8 cellular contexts compared by ENCODE assay signal in the genomic region with DNA sequence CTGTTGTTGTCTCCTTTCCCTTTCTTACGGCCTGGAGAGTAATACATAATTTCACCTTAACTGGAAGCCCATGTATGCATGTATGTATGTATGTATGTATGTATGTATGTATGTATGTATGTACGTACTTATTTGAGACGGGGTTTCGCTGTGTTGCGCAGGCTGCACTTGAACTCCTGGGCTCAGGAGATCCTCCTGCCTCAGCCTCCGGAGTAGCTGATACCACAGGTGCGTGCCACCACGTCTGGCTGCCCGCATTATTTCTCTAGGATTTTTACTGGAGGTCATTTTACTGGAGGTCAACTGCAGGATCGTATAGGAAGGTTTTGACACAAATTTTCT. TPM values are rescaled to one million over a fixed set of nuclear protein-coding genes. Genes with fewer than 3 reads are reported as not detected.
DNase-seq lines count a peak whose midpoint lies in the region; ATAC-seq, FAIRE-seq and TF ChIP-seq lines count a peak whose summit lies in the region.

No MANE protein-coding gene starts in this region.

- peaks cover 11% of the 10 kb centered on the region for H3K36me3 Mint-ChIP-seq in GM23338 (ENCODE audit: low read depth)
- peaks cover 6 to 26% (median 21%) of the 10 kb centered on the region in 5 donors for H3K36me3 Mint-ChIP-seq in naive thymus-derived CD4-positive, alpha-beta T cell

- no peaks in the 10 kb centered on the region for H3F3A ChIP-seq in GM23338 (replicated peaks; ENCODE audit: low read depth)

- SMC1A ChIA-PET in GM12878 (lab: Charles Lee; ENCODE audit: uncharacterized antibody, unreplicated experiment): interaction anchor here (1.0 to 1.1 kb wide), 2 partner anchors 31 to 59 kb away, joined by 4 to 6 read pairs; no protein-coding TSS in a partner anchor

- no peak for TF ChIP-seq CTCF in GM23338 (conservative IDR thresholded peaks at IDR 0.05; ENCODE audit: low read depth in 2 of 2)
- TF ChIP-seq CTCF in GM12878 (IDR thresholded peaks at IDR 0.05 in 2 of 3, conservative IDR thresholded peaks at IDR 0.05 in 1 of 3; ENCODE audit: control insufficient read depth in 2 of 3, extremely low read depth in 1 of 3, insufficient read depth in 1 of 3, low read depth in 3 of 3, low read length in 3 of 3): no peak

- 58% methylated on average over 10 of the region's 10 CpGs for WGBS in GM12878 (ENCODE audit: insufficient coverage, insufficient replicate concordance, low lambda C conversion rate, missing lambda C conversion rate)

- no peak for FAIRE-seq in GM12878 (lab: Jason Lieb, UNC)
- FAIRE-seq in frontal cortex (lab: Jason Lieb, UNC): no peak

- no peaks in the 10 kb centered on the region for H3K4me1 Mint-ChIP-seq in GM23338
- H3K4me1 Mint-ChIP-seq in naive thymus-derived CD4-positive, alpha-beta T cell: peaks cover 0 to 12% (median 3%) of the 10 kb centered on the region in 7 donors

- H3K27ac ChIP-seq in ACC112 (ENCODE audit: low read depth, low read length) (no peak overlapping the region), GM23338 (ENCODE audit: low read depth) (no peak overlapping the region), GM12878 (ENCODE audit: control insufficient read depth, insufficient read depth) (no peak overlapping the region)
- H3K27ac ChIP-seq in naive thymus-derived CD4-positive, alpha-beta T cell (ENCODE audit: low read depth, low read length): peak overlapping the region; percentile 19

- peaks cover 11% of the 10 kb centered on the region for H3K79me2 ChIP-seq in ACC112 (ENCODE audit: control insufficient read depth, insufficient read depth, low read length, unreplicated experiment)
- 0 out of 2 replicates have a peak, but pooled peaks cover 4% of the 10 kb centered on the region for H3K79me2 ChIP-seq in GM23338 (replicated peaks; ENCODE audit: insufficient read depth)
- H3K79me2 ChIP-seq in GM12878 (ENCODE audit: control insufficient read depth, insufficient read depth, low read length): peaks cover 12% of the 10 kb centered on the region

- CTCF ChIA-PET in GM12878 (lab: Yijun Ruan, JAX): interaction anchor here (0.7 to 2.8 kb wide), 7 partner anchors 12 to 455 kb away, joined by 3 to 8 read pairs (median 6); a partner anchor contains a TSS
- CTCF ChIA-PET in naive thymus-derived CD4-positive, alpha-beta T cell (lab: Charles Lee): interaction anchor here (0.6 to 1.3 kb wide), 3 partner anchors 110 to 290 kb away, joined by 3 to 4 read pairs (median 4); a partner anchor contains a TSS

- TF ChIP-seq RAD21 in GM12878 (IDR thresholded peaks at IDR 0.05; ENCODE audit: insufficient read depth, low read depth, low read length): no peak

- in situ Hi-C loops in GM12878 (cut with MboI): no loop called here

- DNase-seq in GM23338 (ENCODE audit: low spot score) (peak; percentile 6), GM12878 (ENCODE audit: low read depth, low spot score) (no peak), SW 1271 (lab: John Stamatoyannopoulos, UW) (no peak), SIG-M5 (lab: John Stamatoyannopoulos, UW) (no peak), frontal cortex (ENCODE audit: low spot score in 2 of 2) (no peak)
- DNase-seq in naive thymus-derived CD4-positive, alpha-beta T cell: no peak

- H3K36me3 ChIP-seq in ACC112 (ENCODE audit: insufficient read depth, low read length) (peaks cover 21% of the 10 kb centered on the region; the same call in 1 of the 2 replicates), GM23338 (ENCODE audit: insufficient read depth) (no peaks in the 10 kb centered on the region), GM12878 (ENCODE audit: control insufficient read depth in 2 of 2, insufficient read depth in 2 of 2, low read length in 1 of 2) (peaks cover 2 to 10% of the 10 kb centered on the region in 2 experiments)
- H3K36me3 ChIP-seq in naive thymus-derived CD4-positive, alpha-beta T cell (ENCODE audit: control insufficient read depth in 2 of 3, insufficient read depth in 3 of 3, low read length in 3 of 3): peaks cover 9 to 29% (median 11%) of the 10 kb centered on the region in 3 experiments

- TF ChIP-seq EP300 in GM12878 (IDR thresholded peaks at IDR 0.05; ENCODE audit: borderline replicate concordance in 1 of 2, control insufficient read depth in 1 of 2, low read depth in 2 of 2, low read length in 2 of 2): no peak

- H3K27ac Mint-ChIP-seq in GM23338: no peak overlapping the region
- no peak overlapping the region for H3K27ac Mint-ChIP-seq in naive thymus-derived CD4-positive, alpha-beta T cell

- H3K4me1 ChIP-seq in ACC112 (ENCODE audit: control insufficient read depth, insufficient read depth, low read length, unreplicated experiment) (peaks cover 7% of the 10 kb centered on the region), GM23338 (ENCODE audit: insufficient read depth) (peaks cover 4% of the 10 kb centered on the region; the same call in 1 of the 2 replicates), GM12878 (ENCODE audit: control insufficient read depth, insufficient read depth, low read length) (peaks cover 3% of the 10 kb centered on the region; the same call in 1 of the 2 replicates)
- H3K4me1 ChIP-seq in naive thymus-derived CD4-positive, alpha-beta T cell (ENCODE audit: control insufficient read depth in 2 of 2, insufficient read depth in 2 of 2, low read length in 2 of 2): peaks cover 10 to 23% of the 10 kb centered on the region in 2 donors

- intact Hi-C loops in GM12878 (cut with micrococcal nuclease; ENCODE audit: unreplicated experiment): loop anchor here (5.0 kb wide), 1 partner anchor 101 kb away; a partner anchor contains a TSS
- intact Hi-C loops in naive thymus-derived CD4-positive, alpha-beta T cell (cut with micrococcal nuclease): loop anchor here (1.0 to 10.0 kb wide), 12 partner anchors 48 to 262 kb away; a partner anchor contains a TSS

- H3K9me3 Mint-ChIP-seq in GM23338: peaks cover 8% of the 10 kb centered on the region; the same call in 2 of the 3 replicates
- H3K9me3 Mint-ChIP-seq in naive thymus-derived CD4-positive, alpha-beta T cell: no peaks in the 10 kb centered on the region

- peaks cover 16% of the 10 kb centered on the region for H3K27me3 ChIP-seq in ACC112 (ENCODE audit: insufficient read depth, low read length)
- H3K27me3 ChIP-seq in GM23338 (ENCODE audit: insufficient read depth): no peaks in the 10 kb centered on the region
- H3K27me3 ChIP-seq in GM12878 (replicated peaks in 1 of 2; ENCODE audit: control insufficient read depth in 2 of 2, insufficient read depth in 2 of 2, low read length in 1 of 2): no peaks in the 10 kb centered on the region
- no peaks in the 10 kb centered on the region for H3K27me3 ChIP-seq in naive thymus-derived CD4-positive, alpha-beta T cell (ENCODE audit: control insufficient read depth in 2 of 2, insufficient read depth in 2 of 2, low read length in 2 of 2)

- no peak overlapping the region; the same call in 1 of the 2 replicates for H3K4me2 ChIP-seq in GM23338
- H3K4me2 ChIP-seq in GM12878 (ENCODE audit: control insufficient read depth, insufficient read depth): peak overlapping the region; percentile 40

- H2AFZ ChIP-seq in ACC112 (ENCODE audit: low read length, unreplicated experiment) (peak overlapping the region; percentile 47), GM23338 (no peak overlapping the region; the same call in 1 of the 2 replicates), GM12878 (ENCODE audit: control insufficient read depth, low read depth, low read length) (peak overlapping the region; percentile 81)

- H3K9ac ChIP-seq in GM12878 (ENCODE audit: control insufficient read depth, insufficient read depth, low read length): no peak overlapping the region

- POLR2A ChIA-PET in GM12878 (lab: Charles Lee): no interaction called here
- POLR2A ChIA-PET in naive thymus-derived CD4-positive, alpha-beta T cell (lab: Charles Lee): interaction anchor here (0.8 to 1.7 kb wide), 8 partner anchors 10 to 968 kb away, joined by 3 to 7 read pairs (median 3); a partner anchor contains a TSS

- H4K20me1 ChIP-seq in GM23338 (replicated peaks; ENCODE audit: insufficient read depth): no peaks in the 10 kb centered on the region
- no peaks in the 10 kb centered on the region for H4K20me1 ChIP-seq in GM12878 (ENCODE audit: control insufficient read depth, insufficient read depth)

- RAD21 ChIA-PET in GM12878 (lab: Charles Lee; ENCODE audit: unreplicated experiment): interaction anchor here (1.4 to 2.2 kb wide), 3 partner anchors 48 to 216 kb away, joined by 3 to 7 read pairs (median 3); no protein-coding TSS in a partner anchor

- H3K9me2 ChIP-seq in GM23338 (ENCODE audit: insufficient read depth): no peaks in the 10 kb centered on the region; the same call in 1 of the 2 replicates

- H3K4me3 Mint-ChIP-seq in GM23338: no peak overlapping the region
- H3K4me3 Mint-ChIP-seq in naive thymus-derived CD4-positive, alpha-beta T cell: no peak overlapping the region

- H3K27me3 Mint-ChIP-seq in GM23338 (ENCODE audit: insufficient read depth, low read depth, poor library complexity): peaks cover 2% of the 10 kb centered on the region
- H3K27me3 Mint-ChIP-seq in naive thymus-derived CD4-positive, alpha-beta T cell: peaks cover 0 to 23% (median 13%) of the 10 kb centered on the region in 5 donors

- ATAC-seq in GM23338 (peak; percentile 16), GM12878 (no peak), HG02973 (IDR thresholded peaks at IDR 0.05; ENCODE audit: unreplicated experiment) (no peak)
- ATAC-seq in naive thymus-derived CD4-positive, alpha-beta T cell: no peak

- no TSS peak for BruUV-seq in GM12878 (replicated peaks; lab: Mats Ljungman, UMichigan)

- no peak for TF ChIP-seq POLR2A in GM12878 (IDR thresholded peaks at IDR 0.05; ENCODE audit: low read depth, low read length)

- H3K9me3 ChIP-seq in GM12878 (replicated peaks; ENCODE audit: control insufficient read depth, insufficient read depth, low read length): no peaks in the 10 kb centered on the region
- no peaks in the 10 kb centered on the region for H3K9me3 ChIP-seq in naive thymus-derived CD4-positive, alpha-beta T cell (ENCODE audit: control insufficient read depth in 2 of 3, low read length in 3 of 3)

- H3K4me3 ChIP-seq in ACC112 (ENCODE audit: low read depth, low read length): peak overlapping the region; percentile 19; the same call in 1 of the 2 replicates
- H3K4me3 ChIP-seq in GM23338: no peak overlapping the region
- H3K4me3 ChIP-seq in GM12878: no peak overlapping the region
- peak overlapping the region; percentile 25 for H3K4me3 ChIP-seq in naive thymus-derived CD4-positive, alpha-beta T cell (ENCODE audit: low read length)

RNA-seq across cellular contexts. Expression of a gene that starts 0.6 kb away (rescaled TPM):
- total RNA-seq in GM23338 (2014; rRNA removed; shearing (Covaris generic)): 66.1 and 79.7 TPM in 2 replicates
- polyA plus RNA-seq in GM23338 (2016; fragmentation: Nextera tagmentation; extraction: Ambion mirVana): 27.5 and 29.3 TPM in 2 replicates
- total RNA-seq in GM12878 (2013; cell fraction: nucleolus; rRNA removed): 168 and 196 TPM in 2 replicates
- 83.4 and 83.9 TPM in 2 replicates for total RNA-seq in GM12878 (2014; rRNA removed)
- total RNA-seq in GM12878 (2014; rRNA removed; fragmentation: Illumina TruSeq; extraction: Trizol): 68.8 and 74.9 TPM in 2 replicates
- total RNA-seq in GM12878 (2021): 87.2 and 101 TPM in 2 replicates
- 73.5 TPM for polyA plus RNA-seq in GM12878 (2011; ENCODE audit: low read depth)
- 85.7 and 106 TPM in 2 replicates for polyA plus RNA-seq in GM12878 (2011; rRNA removed)
- polyA plus RNA-seq in GM12878 (2011; cell fraction: cytosol; rRNA removed): 111 and 179 TPM in 2 replicates
- polyA plus RNA-seq in GM12878 (2011; cell fraction: nucleus; rRNA removed): 320 and 332 TPM in 2 replicates
- polyA plus RNA-seq in GM12878 (2012): 95.5 and 119 TPM in 2 replicates
- 58.2 and 82.7 TPM in 2 replicates for polyA plus RNA-seq in GM12878 (2014; fragmentation: Illumina TruSeq; extraction: Trizol)
- polyA plus RNA-seq in GM12878 (2014; fragmentation: Nextera tagmentation; extraction: Ambion mirVana): 1 to 10 TPM; 5.2 to 8.4 TPM
- 78.6 and 79.0 TPM in 2 replicates for polyA plus RNA-seq in GM12878 (2014; rRNA removed)
- 10 to 100 TPM; 78.9 to 79.4 TPM for polyA plus RNA-seq in GM12878 (2016; fragmentation: Nextera tagmentation; extraction: Ambion mirVana)
- polyA minus RNA-seq in GM12878 (2011; rRNA and poly(A)+ RNA removed): 96.3 and 167 TPM in 2 replicates
- polyA minus RNA-seq in GM12878 (2011; cell fraction: cytosol; rRNA and poly(A)+ RNA removed): 30.5 and 33.5 TPM in 2 replicates
- 51.4 and 63.3 TPM in 2 replicates for polyA minus RNA-seq in GM12878 (2011; cell fraction: nucleus; rRNA and poly(A)+ RNA removed)
- 100 to 1,000 TPM; 139 to 175 (median 171) TPM for total RNA-seq in naive thymus-derived CD4-positive, alpha-beta T cell
- polyA plus RNA-seq in naive thymus-derived CD4-positive, alpha-beta T cell: 10 to 100 TPM; 59.5 to 70.6 TPM
- total RNA-seq in frontal cortex: 151 TPM

RNA-seq across cellular contexts. Expression of a gene that starts 45.3 kb away (rescaled TPM):
- total RNA-seq in GM23338 (2014; rRNA removed; shearing (Covaris generic)): 1.1 and 1.3 TPM in 2 replicates
- polyA plus RNA-seq in GM23338 (2016; fragmentation: Nextera tagmentation; extraction: Ambion mirVana): 0.36 and 0.38 TPM in 2 replicates
- total RNA-seq in GM12878 (2013; cell fraction: nucleolus; rRNA removed): 13.0 and 14.1 TPM in 2 replicates
- 11.1 and 14.1 TPM in 2 replicates for total RNA-seq in GM12878 (2014; rRNA removed)
- 10.2 and 13.9 TPM in 2 replicates for total RNA-seq in GM12878 (2014; rRNA removed; fragmentation: Illumina TruSeq; extraction: Trizol)
- total RNA-seq in GM12878 (2021): 17.9 and 19.8 TPM in 2 replicates
- polyA plus RNA-seq in GM12878 (2011; ENCODE audit: low read depth): 6.7 TPM
- 11.6 and 13.9 TPM in 2 replicates for polyA plus RNA-seq in GM12878 (2011; rRNA removed)
- 10.5 and 13.7 TPM in 2 replicates for polyA plus RNA-seq in GM12878 (2011; cell fraction: cytosol; rRNA removed)
- 28.7 and 34.5 TPM in 2 replicates for polyA plus RNA-seq in GM12878 (2011; cell fraction: nucleus; rRNA removed)
- polyA plus RNA-seq in GM12878 (2012): 9.1 and 10.5 TPM in 2 replicates
- 6.8 and 10.6 TPM in 2 replicates for polyA plus RNA-seq in GM12878 (2014; fragmentation: Illumina TruSeq; extraction: Trizol)
- under 1 TPM; 0.29 to 0.47 TPM for polyA plus RNA-seq in GM12878 (2014; fragmentation: Nextera tagmentation; extraction: Ambion mirVana)
- polyA plus RNA-seq in GM12878 (2014; rRNA removed): 11.3 and 13.6 TPM in 2 replicates
- polyA plus RNA-seq in GM12878 (2016; fragmentation: Nextera tagmentation; extraction: Ambion mirVana): 1 to 10 TPM; 2.5 to 2.8 TPM
- polyA minus RNA-seq in GM12878 (2011; rRNA and poly(A)+ RNA removed): 9.4 and 16.3 TPM in 2 replicates
- polyA minus RNA-seq in GM12878 (2011; cell fraction: cytosol; rRNA and poly(A)+ RNA removed): 6.4 and 8.3 TPM in 2 replicates
- polyA minus RNA-seq in GM12878 (2011; cell fraction: nucleus; rRNA and poly(A)+ RNA removed): 8.0 and 19.8 TPM in 2 replicates
- 10 to 100 TPM; 33.9 to 66.7 (median 60.4) TPM for total RNA-seq in naive thymus-derived CD4-positive, alpha-beta T cell
- 1 to 10 TPM; 3.0 to 6.0 TPM for polyA plus RNA-seq in naive thymus-derived CD4-positive, alpha-beta T cell
- 25.7 TPM for total RNA-seq in frontal cortex

RNA-seq across cellular contexts. Expression of a gene that starts 51.6 kb away (rescaled TPM):
- 15.6 and 32.9 TPM in 2 replicates for total RNA-seq in GM23338 (2014; rRNA removed; shearing (Covaris generic))
- polyA plus RNA-seq in GM23338 (2016; fragmentation: Nextera tagmentation; extraction: Ambion mirVana) (12.9 and 15.5 TPM in 2 replicates), GM12878 (2011; rRNA removed) (32.2 and 40.4 TPM in 2 replicates), GM12878 (2014; fragmentation: Illumina TruSeq; extraction: Trizol) (24.7 and 27.0 TPM in 2 replicates), GM12878 (2014; fragmentation: Nextera tagmentation; extraction: Ambion mirVana) (10 to 100 TPM; 23.4 to 25.1 TPM), GM12878 (2014; rRNA removed) (19.0 and 20.8 TPM in 2 replicates), GM12878 (2016; fragmentation: Nextera tagmentation; extraction: Ambion mirVana) (10 to 100 TPM; 27.7 to 30.0 TPM)
- total RNA-seq in GM12878 (2013; cell fraction: nucleolus; rRNA removed): 28.1 and 28.4 TPM in 2 replicates
- total RNA-seq in GM12878 (2014; rRNA removed) (24.8 and 32.7 TPM in 2 replicates), GM12878 (2014; rRNA removed; fragmentation: Illumina TruSeq; extraction: Trizol) (18.8 and 21.7 TPM in 2 replicates), GM12878 (2021) (11.8 and 13.8 TPM in 2 replicates), frontal cortex (38.3 TPM)
- polyA plus RNA-seq in GM12878 (2011; ENCODE audit: low read depth): 16.0 TPM
- 23.1 and 29.6 TPM in 2 replicates for polyA plus RNA-seq in GM12878 (2011; cell fraction: cytosol; rRNA removed)
- 16.6 and 19.0 TPM in 2 replicates for polyA plus RNA-seq in GM12878 (2011; cell fraction: nucleus; rRNA removed)
- polyA plus RNA-seq in GM12878 (2012): 27.7 and 28.4 TPM in 2 replicates
- polyA minus RNA-seq in GM12878 (2011; rRNA and poly(A)+ RNA removed): 24.3 and 40.1 TPM in 2 replicates
- 8.2 and 9.2 TPM in 2 replicates for polyA minus RNA-seq in GM12878 (2011; cell fraction: cytosol; rRNA and poly(A)+ RNA removed)
- polyA minus RNA-seq in GM12878 (2011; cell fraction: nucleus; rRNA and poly(A)+ RNA removed): 10.5 and 15.4 TPM in 2 replicates
- 10 to 100 TPM; 12.3 to 23.9 (median 20.3) TPM for total RNA-seq in naive thymus-derived CD4-positive, alpha-beta T cell
- 10 to 100 TPM; 50.1 to 50.5 TPM for polyA plus RNA-seq in naive thymus-derived CD4-positive, alpha-beta T cell

RNA-seq across cellular contexts. Expression of a gene that starts 58.8 kb away (rescaled TPM):
- 198 and 214 TPM in 2 replicates for total RNA-seq in GM23338 (2014; rRNA removed; shearing (Covaris generic))
- polyA plus RNA-seq in GM23338 (2016; fragmentation: Nextera tagmentation; extraction: Ambion mirVana): 105 and 108 TPM in 2 replicates
- total RNA-seq in GM12878 (2013; cell fraction: nucleolus; rRNA removed): 35.5 and 41.8 TPM in 2 replicates
- total RNA-seq in GM12878 (2014; rRNA removed): 201 and 202 TPM in 2 replicates
- total RNA-seq in GM12878 (2014; rRNA removed; fragmentation: Illumina TruSeq; extraction: Trizol): 116 and 120 TPM in 2 replicates
- 189 TPM in 2 replicates for total RNA-seq in GM12878 (2021)
- 74.3 TPM for polyA plus RNA-seq in GM12878 (2011; ENCODE audit: low read depth)
- polyA plus RNA-seq in GM12878 (2011; rRNA removed): 155 and 251 TPM in 2 replicates
- polyA plus RNA-seq in GM12878 (2011; cell fraction: cytosol; rRNA removed): 241 and 318 TPM in 2 replicates
- polyA plus RNA-seq in GM12878 (2011; cell fraction: nucleus; rRNA removed): 132 and 140 TPM in 2 replicates
- polyA plus RNA-seq in GM12878 (2012): 98.0 and 98.2 TPM in 2 replicates
- 213 and 240 TPM in 2 replicates for polyA plus RNA-seq in GM12878 (2014; fragmentation: Illumina TruSeq; extraction: Trizol)
- 10 to 100 TPM; 26.1 to 45.7 TPM for polyA plus RNA-seq in GM12878 (2014; fragmentation: Nextera tagmentation; extraction: Ambion mirVana)
- polyA plus RNA-seq in GM12878 (2014; rRNA removed): 237 and 311 TPM in 2 replicates
- 100 to 1,000 TPM; 344 to 385 TPM for polyA plus RNA-seq in GM12878 (2016; fragmentation: Nextera tagmentation; extraction: Ambion mirVana)
- polyA minus RNA-seq in GM12878 (2011; rRNA and poly(A)+ RNA removed): 134 and 149 TPM in 2 replicates
- 49.7 and 57.6 TPM in 2 replicates for polyA minus RNA-seq in GM12878 (2011; cell fraction: cytosol; rRNA and poly(A)+ RNA removed)
- polyA minus RNA-seq in GM12878 (2011; cell fraction: nucleus; rRNA and poly(A)+ RNA removed): 32.0 and 54.1 TPM in 2 replicates
- total RNA-seq in naive thymus-derived CD4-positive, alpha-beta T cell: 100 to 1,000 TPM in 1 of 5 experiments, 10 to 100 TPM in 4; 23.8 to 108 (median 42.9) TPM
- polyA plus RNA-seq in naive thymus-derived CD4-positive, alpha-beta T cell: 100 to 1,000 TPM in 1 of 2 donors, 10 to 100 TPM in 1; 77.6 to 105 TPM
- total RNA-seq in frontal cortex: 51.4 TPM

Comparison
In these comparisons a context has a peak if more than half of its experiments do, and no peak if none do; other contexts are left out.
1. H3K4me3 ChIP-seq: peak in ACC112 (single experiment) and naive thymus-derived CD4-positive, alpha-beta T cell (single experiment); none in GM23338 (single experiment) and GM12878 (single experiment).